14 cellular contexts compared by ENCODE assay signal in genomic region chr19:45848922-45849321, GRCh38. TPM values are rescaled to one million over a fixed set of nuclear protein-coding genes. Genes with fewer than 3 reads are reported as not detected.
DNase-seq lines count a peak whose midpoint lies in the region; ATAC-seq and TF ChIP-seq lines count a peak whose summit lies in the region.
"Had no signal": no experiment of that assay in that cellular context is flagged by ENCODE, and none has a peak within 500 bp of the region (broad histone marks: within the 10 kb centered on the region; RNA-seq: fewer than 3 reads in every experiment).

No MANE protein-coding gene starts in this region.

- H3K4me3 ChIP-seq in RWPE2 (ENCODE audit: severe bottlenecking) (no peak overlapping the region), fibroblast of the aortic adventitia (ENCODE audit: low read depth, low read length) (no peak overlapping the region)
- H3K4me3 ChIP-seq in effector memory CD4-positive, alpha-beta T cell (ENCODE audit: insufficient read depth, low read depth, low read length, poor library complexity, severe bottlenecking) = no peak overlapping the region
- H3K4me3 ChIP-seq: BLaER1 treated with 17β-estradiol and CSF1 and Interleukin-3, amounts not matched to agents 10 nM and 100 nM; esophagus squamous epithelium; pancreas had no signal

- H3K27ac ChIP-seq in 22Rv1 = no peak overlapping the region
- H3K27ac ChIP-seq in RWPE2 (ENCODE audit: poor library complexity, severe bottlenecking) = no peak overlapping the region
- H3K27ac ChIP-seq in effector memory CD4-positive, alpha-beta T cell (ENCODE audit: insufficient read depth, low read length, poor library complexity, severe bottlenecking) = no peak overlapping the region
- H3K27ac ChIP-seq: BLaER1 treated with 17β-estradiol and CSF1 and Interleukin-3, amounts not matched to agents 10 nM and 100 nM; esophagus squamous epithelium; pancreas had no signal

- H3K36me3 ChIP-seq in RWPE2 (ENCODE audit: low read depth) = peaks cover 94% of the 10 kb centered on the region
- peaks cover 72% of the 10 kb centered on the region for H3K36me3 ChIP-seq in effector memory CD4-positive, alpha-beta T cell (ENCODE audit: control insufficient read depth, insufficient read depth, low read length)

- H3K9me3 ChIP-seq in RWPE2 (ENCODE audit: severe bottlenecking) = no peaks in the 10 kb centered on the region
- no peaks in the 10 kb centered on the region for H3K9me3 ChIP-seq in effector memory CD4-positive, alpha-beta T cell (ENCODE audit: control insufficient read depth, low read length)
- H3K9me3 ChIP-seq: BLaER1 treated with 17β-estradiol and CSF1 and Interleukin-3, amounts not matched to agents 10 nM and 100 nM; esophagus squamous epithelium; pancreas had no signal

- DNase-seq in RWPE2 (ENCODE audit: low spot score) = no peak
- DNase-seq in fibroblast of the aortic adventitia (ENCODE audit: low read depth) = peak; percentile 4
- DNase-seq in OCI-M1 (lab: John Stamatoyannopoulos, UW) = no peak
- no peak for DNase-seq in effector memory CD4-positive, alpha-beta T cell
- no peak for DNase-seq in HEK293T (ENCODE audit: extremely low spot score)
- no peak for DNase-seq in DMS153 (lab: John Stamatoyannopoulos, UW)
- DNase-seq: aorta, esophagus squamous epithelium, NCI-H1417 treated with DMSO at 0.1 percent for 48 hours, T-helper 17 cell had no signal

- no peaks in the 10 kb centered on the region for H3K27me3 ChIP-seq in RWPE2 (ENCODE audit: insufficient read depth, poor library complexity, severe bottlenecking)
- no peaks in the 10 kb centered on the region for H3K27me3 ChIP-seq in effector memory CD4-positive, alpha-beta T cell (replicated peaks; ENCODE audit: control insufficient read depth, insufficient read depth, low read length, poor library complexity, severe bottlenecking)
- H3K27me3 ChIP-seq: BLaER1 treated with 17β-estradiol and CSF1 and Interleukin-3, amounts not matched to agents 10 nM and 100 nM; esophagus squamous epithelium; pancreas had no signal

- peak; percentile 52; the same call in 1 of the 3 replicates for ATAC-seq in RWPE2 (ENCODE audit: low read depth)
- ATAC-seq: pancreas, T-helper 17 cell had no signal

- CTCF ChIA-PET in HEK293T (lab: Yijun Ruan, JAX) = no interaction called here

- TF ChIP-seq CTCF in 22Rv1 (IDR thresholded peaks at IDR 0.05) (peak; percentile 30), GM12872 (IDR thresholded peaks at IDR 0.05; ENCODE audit: insufficient read depth, low read depth, low read length) (peak; percentile 56), RWPE2 (IDR thresholded peaks at IDR 0.05; ENCODE audit: poor library complexity, severe bottlenecking) (no peak), fibroblast of the aortic adventitia (IDR thresholded peaks at IDR 0.05; ENCODE audit: insufficient read depth, low read length) (peak; percentile 37)

- POLR2A ChIA-PET in HEK293T (lab: Yijun Ruan, JAX) = no interaction called here

- H3K4me1 ChIP-seq in RWPE2 (ENCODE audit: insufficient read depth, poor library complexity, severe bottlenecking) = no peaks in the 10 kb centered on the region
- no peaks in the 10 kb centered on the region for H3K4me1 ChIP-seq in effector memory CD4-positive, alpha-beta T cell (ENCODE audit: control insufficient read depth, insufficient read depth, low read length, poor library complexity, severe bottlenecking)
- H3K4me1 ChIP-seq: BLaER1 treated with 17β-estradiol and CSF1 and Interleukin-3, amounts not matched to agents 10 nM and 100 nM; esophagus squamous epithelium; pancreas had no signal

TF ChIP-seq in HEK293T, 16 proteins besides CTCF, POLR2A, EP300 and RAD21:
- TF ChIP-seq LEF1 (IDR thresholded peaks at IDR 0.05; ENCODE audit: borderline replicate concordance) = no peak
- no peak for TF ChIP-seq CTBP1 (IDR thresholded peaks at IDR 0.05; ENCODE audit: borderline replicate concordance)

RNA-seq across cellular contexts. Expression of gene SYMPK, which starts 14.0 kb away (rescaled TPM):
- total RNA-seq in fibroblast of the aortic adventitia (ENCODE audit: low replicate concordance) = 21.3 and 38.1 TPM in 2 replicates

RNA-seq across cellular contexts. Expression of gene FOXA3, which starts 15.2 kb away (rescaled TPM):
- not detected in 2 replicates for total RNA-seq in fibroblast of the aortic adventitia (ENCODE audit: low replicate concordance)
- total RNA-seq: T-helper 17 cell had no signal

RNA-seq across cellular contexts. Expression of gene RSPH6A, which starts 33.8 kb away (rescaled TPM):
- total RNA-seq in fibroblast of the aortic adventitia (ENCODE audit: low replicate concordance) = 0.18 TPM in 1 of 2 replicates, not detected in the other

RNA-seq across cellular contexts. Expression of gene IRF2BP1, which starts 37.0 kb away (rescaled TPM):
- total RNA-seq in fibroblast of the aortic adventitia (ENCODE audit: low replicate concordance) = 21.3 and 25.7 TPM in 2 replicates

RNA-seq across cellular contexts. Expression of gene MYPOP, which starts 53.5 kb away (rescaled TPM):
- total RNA-seq in fibroblast of the aortic adventitia (ENCODE audit: low replicate concordance) = 0.33 and 2.4 TPM in 2 replicates
